12 cellular contexts compared by ENCODE assay signal in genomic region chr2:134402385-134402784, GRCh38.
DNase-seq lines count a peak whose midpoint lies in the region; ATAC-seq and TF ChIP-seq lines count a peak whose summit lies in the region.
"Had no signal": no experiment of that assay in that cellular context is flagged by ENCODE, and none has a peak within 500 bp of the region (broad histone marks: within the 10 kb centered on the region; RNA-seq: fewer than 3 reads in every experiment).

No MANE protein-coding gene starts in this region.

- H2BK15ac ChIP-seq in IMR-90 (ENCODE audit: low read depth, low read length), result no peak overlapping the region

- H3K14ac ChIP-seq in IMR-90 (replicated peaks; ENCODE audit: low read depth, low read length), result no peak overlapping the region

- dilution Hi-C loops in IMR-90 (cut with HindIII; ENCODE audit: low sequenced_read_pairs, unreplicated experiment), result no loop called here

- peaks cover 28% of the 10 kb centered on the region for H3K4me1 ChIP-seq in IMR-90 (ENCODE audit: control insufficient read depth, insufficient read depth, low read length)
- H3K4me1 ChIP-seq in subcutaneous abdominal adipose tissue (ENCODE audit: control insufficient read depth in 5 of 5, insufficient read depth in 5 of 5, low read length in 5 of 5), result peaks cover 7 to 38% (median 27%) of the 10 kb centered on the region in 5 donors
- no peaks in the 10 kb centered on the region for H3K4me1 ChIP-seq in prostate gland (replicated peaks)

- no peak overlapping the region for H2BK5ac ChIP-seq in IMR-90 (ENCODE audit: low read depth, low read length, poor library complexity, severe bottlenecking)

- H3K4me3 Mint-ChIP-seq in activated B cell treated with CpG ODN at 0.5 μM for 24 hours, result no peak overlapping the region
- H3K4me3 Mint-ChIP-seq in natural killer cell treated with Interleukin-12 subunit alpha and Interleukin-12 subunit beta and Interleukin-15 and Interleukin-18, amount 100 ng/mL, for 72 hours, result no peak overlapping the region
- H3K4me3 Mint-ChIP-seq: activated naive CD4-positive, alpha-beta T cell treated with anti-CD3 and anti-CD28 coated beads, Interleukin-2, amount 10 ng/mL, durations not matched to agents 7 days and 5 days had no signal

- no peak for TF ChIP-seq POLR2A in IMR-90 (IDR thresholded peaks at IDR 0.05; ENCODE audit: low read depth, low read length)
- TF ChIP-seq POLR2A in prostate gland (IDR thresholded peaks at IDR 0.05), result no peak

- H4K8ac ChIP-seq in IMR-90 (ENCODE audit: low read depth in 2 of 2, low read length in 2 of 2), result 0 out of 4 replicates have a peak overlapping the region, but pooled peaks of 1 of the 2 experiments have one; percentile 8

- H2AK9ac ChIP-seq in IMR-90 (replicated peaks; ENCODE audit: low read depth, low read length, poor library complexity), result no peak overlapping the region

- CTCF ChIA-PET in IMR-90 (lab: Yijun Ruan, JAX), result no interaction called here
- CTCF ChIA-PET in activated B cell treated with CpG ODN at 0.5 μM for 24 hours (lab: Charles Lee), result interaction anchor here (2.0 kb wide), 1 partner anchor 9 kb away, joined by 10 read pairs; no protein-coding TSS in a partner anchor

- H3K56ac ChIP-seq in IMR-90 (ENCODE audit: extremely low read depth, insufficient read depth, low read length), result no peak overlapping the region

- no peak overlapping the region for H2BK20ac ChIP-seq in IMR-90 (ENCODE audit: low read depth, low read length)

- in situ Hi-C loops in IMR-90 (cut with MboI; ENCODE audit: low sequenced_read_pairs), result loop anchor here (25.0 kb wide), 1 partner anchor 515 kb away; no protein-coding TSS in a partner anchor

- no peak overlapping the region for H3K4ac ChIP-seq in IMR-90 (ENCODE audit: low read depth, low read length)

- H3K9ac ChIP-seq in IMR-90 (ENCODE audit: low read depth, low read length), result no peak overlapping the region
- peak overlapping the region in 2 of 5 donors; percentile 17 to 22 for H3K9ac ChIP-seq in subcutaneous abdominal adipose tissue (ENCODE audit: low read length in 5 of 5)

- H3K18ac ChIP-seq in IMR-90 (ENCODE audit: low read depth, low read length), result no peak overlapping the region

- H3K4me3 ChIP-seq in IMR-90 (ENCODE audit: insufficient read depth, low read depth, low read length), result no peak overlapping the region
- no peak overlapping the region for H3K4me3 ChIP-seq in subcutaneous abdominal adipose tissue (ENCODE audit: low read depth in 1 of 5, low read length in 5 of 5)
- no peak overlapping the region for H3K4me3 ChIP-seq in prostate gland

- H3K9me3 ChIP-seq in IMR-90 (ENCODE audit: control insufficient read depth, insufficient read depth, low read length) (no peaks in the 10 kb centered on the region), subcutaneous abdominal adipose tissue (ENCODE audit: control insufficient read depth in 5 of 5, low read length in 5 of 5) (no peaks in the 10 kb centered on the region), prostate gland (no peaks in the 10 kb centered on the region)

- BruUV-seq in IMR-90 (replicated peaks; lab: Mats Ljungman, UMichigan), result no TSS peak

- WGBS in IMR-90 (ENCODE audit: extremely low coverage in 2 of 2, insufficient read length in 1 of 2), 2 experiments, result no CpG with 5 or more reads among the region's 1 CpG
- 15% methylated on average over 1 of the region's 1 CpG for WGBS in prostate gland

- intact Hi-C loops in IMR-90 (cut with micrococcal nuclease), result no loop called here
- intact Hi-C loops in activated B cell treated with CpG ODN at 0.5 μM for 24 hours (cut with micrococcal nuclease), result no loop called here
- intact Hi-C loops in left ventricle myocardium superior (cut with micrococcal nuclease), result no loop called here
- intact Hi-C loops in prostate gland (cut with DNase I), result no loop called here

- no peaks in the 10 kb centered on the region; the same call in 1 of the 2 replicates for H4K20me1 ChIP-seq in IMR-90 (ENCODE audit: insufficient read depth, low read length)

- peak overlapping the region; percentile 33 for H3K27ac Mint-ChIP-seq in activated B cell treated with CpG ODN at 0.5 μM for 24 hours
- H3K27ac Mint-ChIP-seq in natural killer cell treated with Interleukin-12 subunit alpha and Interleukin-12 subunit beta and Interleukin-15 and Interleukin-18, amount 100 ng/mL, for 72 hours, result peak overlapping the region in 1 of 2 donors; percentile 25
- H3K27ac Mint-ChIP-seq: activated naive CD4-positive, alpha-beta T cell treated with anti-CD3 and anti-CD28 coated beads, Interleukin-2, amount 10 ng/mL, durations not matched to agents 7 days and 5 days had no signal

- no peak overlapping the region for H2BK120ac ChIP-seq in IMR-90 (ENCODE audit: low read depth, low read length)

- no peak overlapping the region for H4K91ac ChIP-seq in IMR-90 (ENCODE audit: insufficient read depth, low read depth, low read length)

- H3K23ac ChIP-seq in IMR-90 (ENCODE audit: low read depth, low read length), result no peak overlapping the region

- no peaks in the 10 kb centered on the region for H3K27me3 Mint-ChIP-seq in activated B cell treated with CpG ODN at 0.5 μM for 24 hours
- no peaks in the 10 kb centered on the region for H3K27me3 Mint-ChIP-seq in natural killer cell treated with Interleukin-12 subunit alpha and Interleukin-12 subunit beta and Interleukin-15 and Interleukin-18, amount 100 ng/mL, for 72 hours
- H3K27me3 Mint-ChIP-seq: activated naive CD4-positive, alpha-beta T cell treated with anti-CD3 and anti-CD28 coated beads, Interleukin-2, amount 10 ng/mL, durations not matched to agents 7 days and 5 days had no signal

- H3K79me1 ChIP-seq in IMR-90 (ENCODE audit: low read depth in 1 of 2, low read length in 2 of 2), result peaks cover 12 to 72% of the 10 kb centered on the region in 2 experiments

- POLR2A ChIA-PET in IMR-90 (lab: Charles Lee; ENCODE audit: unreplicated experiment) (no interaction called here), activated B cell treated with CpG ODN at 0.5 μM for 24 hours (lab: Charles Lee) (no interaction called here)

- no peak overlapping the region for H4K5ac ChIP-seq in IMR-90 (ENCODE audit: low read depth, low read length)

- H2AFZ ChIP-seq in IMR-90 (replicated peaks; ENCODE audit: low read length, poor library complexity), result no peak overlapping the region

- TF ChIP-seq CTCF in IMR-90 (conservative IDR thresholded peaks at IDR 0.05; ENCODE audit: low read depth, low read length) (no peak), activated B cell treated with CpG ODN at 0.5 μM for 24 hours (IDR thresholded peaks at IDR 0.05) (no peak), prostate gland (IDR thresholded peaks at IDR 0.05) (no peak)

- H3K9me1 ChIP-seq in IMR-90 (ENCODE audit: insufficient read depth, low read length), result peaks cover 24% of the 10 kb centered on the region

- DNase-seq in IMR-90 (peak; percentile 64), activated B cell treated with CpG ODN at 0.5 μM for 24 hours (no peak), left ventricle myocardium superior (peak; percentile 39), prostate gland (ENCODE audit: low spot score) (no peak), amygdala (lab: John Stamatoyannopoulos, UW) (no peak)
- DNase-seq in natural killer cell treated with Interleukin-12 subunit alpha and Interleukin-12 subunit beta and Interleukin-15 and Interleukin-18, amount 100 ng/mL, for 72 hours (ENCODE audit: low spot score), result no peak
- DNase-seq: activated CD4-positive, CD25-positive, alpha-beta regulatory T cell treated with anti-CD3 and anti-CD28 coated beads, Interleukin-2, amount 50 U/mL, for 72 hours; activated naive CD4-positive, alpha-beta T cell treated with anti-CD3 and anti-CD28 coated beads, Interleukin-2, amount 10 ng/mL, durations not matched to agents 7 days and 5 days; KG1; OCI-M1 had no signal

- H3K4me2 ChIP-seq in IMR-90 (ENCODE audit: low read depth, low read length), result no peak overlapping the region

- no peak overlapping the region for H2AK5ac ChIP-seq in IMR-90 (ENCODE audit: low read depth, low read length)

- H3K27ac ChIP-seq in IMR-90 (ENCODE audit: insufficient read depth, low read length), result no peak overlapping the region
- H3K27ac ChIP-seq in subcutaneous abdominal adipose tissue (ENCODE audit: low read depth, low read length), result peak overlapping the region; percentile 96
- no peak overlapping the region for H3K27ac ChIP-seq in prostate gland
- H3K27ac ChIP-seq: epithelial cell of prostate had no signal

- H3K4me1 Mint-ChIP-seq in activated B cell treated with CpG ODN at 0.5 μM for 24 hours, result peaks cover 16% of the 10 kb centered on the region
- H3K4me1 Mint-ChIP-seq in natural killer cell treated with Interleukin-12 subunit alpha and Interleukin-12 subunit beta and Interleukin-15 and Interleukin-18, amount 100 ng/mL, for 72 hours (ENCODE audit: low read depth in 2 of 2), result peaks cover 11 to 31% of the 10 kb centered on the region in 2 donors
- H3K4me1 Mint-ChIP-seq: activated naive CD4-positive, alpha-beta T cell treated with anti-CD3 and anti-CD28 coated beads, Interleukin-2, amount 10 ng/mL, durations not matched to agents 7 days and 5 days had no signal

- no peak for TF ChIP-seq RAD21 in IMR-90 (IDR thresholded peaks at IDR 0.05; ENCODE audit: low read length)

- H3K27me3 ChIP-seq in IMR-90 (ENCODE audit: control insufficient read depth, insufficient read depth, low read length) (no peaks in the 10 kb centered on the region), subcutaneous abdominal adipose tissue (ENCODE audit: control insufficient read depth in 5 of 5, insufficient read depth in 4 of 5, low read length in 5 of 5) (no peaks in the 10 kb centered on the region), prostate gland (replicated peaks; ENCODE audit: insufficient read depth) (no peaks in the 10 kb centered on the region)

- peaks cover 86% of the 10 kb centered on the region for H3K36me3 Mint-ChIP-seq in activated B cell treated with CpG ODN at 0.5 μM for 24 hours (ENCODE audit: low read depth)
- peaks cover 17% of the 10 kb centered on the region for H3K36me3 Mint-ChIP-seq in natural killer cell treated with Interleukin-12 subunit alpha and Interleukin-12 subunit beta and Interleukin-15 and Interleukin-18, amount 100 ng/mL, for 72 hours

- no peaks in the 10 kb centered on the region for H3K9me3 Mint-ChIP-seq in activated B cell treated with CpG ODN at 0.5 μM for 24 hours
- no peaks in the 10 kb centered on the region for H3K9me3 Mint-ChIP-seq in natural killer cell treated with Interleukin-12 subunit alpha and Interleukin-12 subunit beta and Interleukin-15 and Interleukin-18, amount 100 ng/mL, for 72 hours
- H3K9me3 Mint-ChIP-seq: activated naive CD4-positive, alpha-beta T cell treated with anti-CD3 and anti-CD28 coated beads, Interleukin-2, amount 10 ng/mL, durations not matched to agents 7 days and 5 days had no signal

- peaks cover 17% of the 10 kb centered on the region for H3K36me3 ChIP-seq in IMR-90 (ENCODE audit: control insufficient read depth, insufficient read depth, low read length)
- H3K36me3 ChIP-seq in subcutaneous abdominal adipose tissue (ENCODE audit: control insufficient read depth in 5 of 5, insufficient read depth in 5 of 5, low read length in 5 of 5), result peaks cover 0 to 20% (median 5%) of the 10 kb centered on the region in 5 donors
- no peaks in the 10 kb centered on the region for H3K36me3 ChIP-seq in prostate gland

- ATAC-seq in IMR-90 (ENCODE audit: low read depth) (peak; percentile 54), activated B cell treated with CpG ODN at 0.5 μM for 24 hours (ENCODE audit: low read depth) (no peak), left ventricle myocardium superior (peak; percentile 79)
- ATAC-seq in natural killer cell treated with Interleukin-12 subunit alpha and Interleukin-12 subunit beta and Interleukin-15 and Interleukin-18, amount 100 ng/mL, for 72 hours, result no peak

Comparison
In these comparisons a context has a peak if more than half of its experiments do, and no peak if none do; other contexts are left out.
1. ATAC-seq: peak in IMR-90 (single experiment) and left ventricle myocardium superior (single experiment); none in activated B cell treated with CpG ODN at 0.5 μM for 24 hours (single experiment) and natural killer cell treated with Interleukin-12 subunit alpha and Interleukin-12 subunit beta and Interleukin-15 and Interleukin-18, amount 100 ng/mL, for 72 hours (0 of 2).
2. DNase-seq: peak in IMR-90 (single experiment) and left ventricle myocardium superior (single experiment); none in activated B cell treated with CpG ODN at 0.5 μM for 24 hours (single experiment), natural killer cell treated with Interleukin-12 subunit alpha and Interleukin-12 subunit beta and Interleukin-15 and Interleukin-18, amount 100 ng/mL, for 72 hours (single experiment), prostate gland (single experiment) and amygdala (0 of 56).